In genomic region chr13:98189841-98190505, GRCh38 we compare ENCODE assay signal across 16 cellular contexts. TPM values are rescaled to one million over a fixed set of nuclear protein-coding genes. Genes with fewer than 3 reads are reported as not detected.
DNase-seq lines count a peak whose midpoint lies in the region; ATAC-seq, FAIRE-seq and TF ChIP-seq lines count a peak whose summit lies in the region.
"Had no signal": no experiment of that assay in that cellular context is flagged by ENCODE, and none has a peak within 500 bp of the region (broad histone marks: within the 10 kb centered on the region; RNA-seq: fewer than 3 reads in every experiment).

No MANE protein-coding gene starts in this region.

- POLR2A ChIA-PET in GM12878 (lab: Charles Lee), result interaction anchor here (0.6 to 1.0 kb wide), 3 partner anchors 12 to 402 kb away, joined by 3 to 6 read pairs (median 5); no protein-coding TSS in a partner anchor

- 27% methylated on average over 4 of the region's 4 CpGs for WGBS in GM12878 (ENCODE audit: insufficient coverage, insufficient replicate concordance, low lambda C conversion rate, missing lambda C conversion rate)

- H3K9me3 ChIP-seq in GM12878 (replicated peaks; ENCODE audit: control insufficient read depth, insufficient read depth, low read length), result no peaks in the 10 kb centered on the region
- H3K9me3 ChIP-seq: neutrophil had no signal

- TF ChIP-seq EP300 in GM12878 (IDR thresholded peaks at IDR 0.05; ENCODE audit: borderline replicate concordance in 1 of 2, control insufficient read depth in 1 of 2, low read depth in 2 of 2, low read length in 2 of 2), result no peak

- no TSS peak for BruUV-seq in GM12878 (replicated peaks; lab: Mats Ljungman, UMichigan)

- SMC1A ChIA-PET in GM12878 (lab: Charles Lee; ENCODE audit: uncharacterized antibody, unreplicated experiment), result interaction anchor here (0.9 to 2.2 kb wide), 7 partner anchors 9 to 112 kb away, joined by 3 to 18 read pairs (median 3); no protein-coding TSS in a partner anchor

- FAIRE-seq in GM12878 (lab: Jason Lieb, UNC), result no peak
- FAIRE-seq: GM12891 had no signal

- no peaks in the 10 kb centered on the region for H3K79me2 ChIP-seq in GM12878 (ENCODE audit: control insufficient read depth, insufficient read depth, low read length)

- CTCF ChIA-PET in GM12878 (lab: Yijun Ruan, JAX), result interaction anchor here (0.7 to 1.6 kb wide), 3 partner anchors 8 to 69 kb away, joined by 3 to 4 read pairs (median 3); no protein-coding TSS in a partner anchor

- peak; percentile 48 to 61 for ATAC-seq in left cardiac atrium
- peak; percentile 28; the same call in 1 of the 3 replicates for ATAC-seq in GM12878
- ATAC-seq in left lobe of liver, result peak; percentile 61
- ATAC-seq in GM21723 (IDR thresholded peaks at IDR 0.05; ENCODE audit: unreplicated experiment), result no peak
- ATAC-seq: HCT116 had no signal

- H3K27ac ChIP-seq in GM12878 (ENCODE audit: control insufficient read depth, insufficient read depth), result no peak overlapping the region
- H3K27ac ChIP-seq: neutrophil had no signal

- TF ChIP-seq POLR2A in GM12878 (IDR thresholded peaks at IDR 0.05; ENCODE audit: low read depth, low read length), result no peak

- TF ChIP-seq CTCF in GM12878 (IDR thresholded peaks at IDR 0.05 in 2 of 3, conservative IDR thresholded peaks at IDR 0.05 in 1 of 3; ENCODE audit: control insufficient read depth in 2 of 3, extremely low read depth in 1 of 3, insufficient read depth in 1 of 3, low read depth in 3 of 3, low read length in 3 of 3), result no peak

- no peak overlapping the region for H2AFZ ChIP-seq in GM12878 (ENCODE audit: control insufficient read depth, low read depth, low read length)

- in situ Hi-C loops in GM12878 (cut with MboI), result no loop called here

- H3K36me3 ChIP-seq in GM12878 (ENCODE audit: control insufficient read depth in 2 of 2, insufficient read depth in 2 of 2, low read length in 1 of 2), result no peaks in the 10 kb centered on the region
- H3K36me3 ChIP-seq: neutrophil had no signal

- H4K20me1 ChIP-seq in GM12878 (ENCODE audit: control insufficient read depth, insufficient read depth), result no peaks in the 10 kb centered on the region

- no peaks in the 10 kb centered on the region for H3K27me3 ChIP-seq in GM12878 (replicated peaks in 1 of 2; ENCODE audit: control insufficient read depth in 2 of 2, insufficient read depth in 2 of 2, low read length in 1 of 2)
- H3K27me3 ChIP-seq: neutrophil had no signal

- RAD21 ChIA-PET in GM12878 (lab: Charles Lee; ENCODE audit: unreplicated experiment), result interaction anchor here (1.5 to 1.6 kb wide), 2 partner anchors 12 to 25 kb away, joined by 3 to 7 read pairs; no protein-coding TSS in a partner anchor

- H3K4me2 ChIP-seq in GM12878 (ENCODE audit: control insufficient read depth, insufficient read depth), result no peak overlapping the region

- H3K4me1 ChIP-seq in GM12878 (ENCODE audit: control insufficient read depth, insufficient read depth, low read length), result no peaks in the 10 kb centered on the region

- no peak overlapping the region for H3K9ac ChIP-seq in GM12878 (ENCODE audit: control insufficient read depth, insufficient read depth, low read length)

- intact Hi-C loops in left cardiac atrium (cut with DNase I), result no loop called here
- intact Hi-C loops in cardiac septum (cut with DNase I), result no loop called here
- intact Hi-C loops in GM12878 (cut with micrococcal nuclease; ENCODE audit: unreplicated experiment), result no loop called here

- DNase-seq in left cardiac atrium (peak; percentile 40), cardiac septum (ENCODE audit: low spot score) (no peak), GM12878 (ENCODE audit: low read depth, low spot score) (no peak), left lobe of liver (ENCODE audit: low spot score) (peak; percentile 81), DMS53 (lab: John Stamatoyannopoulos, UW) (no peak), NCI-H2171 (lab: John Stamatoyannopoulos, UW) (no peak), SKM-1 (lab: John Stamatoyannopoulos, UW; ENCODE audit: unreplicated experiment) (no peak)
- DNase-seq: activated CD4-positive, alpha-beta T cell treated with anti-CD3 and anti-CD28 coated beads, Interleukin-2, amount 50 U/mL, for 1 hour; foreskin melanocyte; mesendoderm had no signal

- TF ChIP-seq RAD21 in GM12878 (IDR thresholded peaks at IDR 0.05; ENCODE audit: insufficient read depth, low read depth, low read length), result no peak

- no peak overlapping the region for H3K4me3 ChIP-seq in GM12878

TF ChIP-seq in GM12878, 131 proteins besides CTCF, POLR2A, EP300 and RAD21 (continues in another document):
- TF ChIP-seq, protein P1, sequence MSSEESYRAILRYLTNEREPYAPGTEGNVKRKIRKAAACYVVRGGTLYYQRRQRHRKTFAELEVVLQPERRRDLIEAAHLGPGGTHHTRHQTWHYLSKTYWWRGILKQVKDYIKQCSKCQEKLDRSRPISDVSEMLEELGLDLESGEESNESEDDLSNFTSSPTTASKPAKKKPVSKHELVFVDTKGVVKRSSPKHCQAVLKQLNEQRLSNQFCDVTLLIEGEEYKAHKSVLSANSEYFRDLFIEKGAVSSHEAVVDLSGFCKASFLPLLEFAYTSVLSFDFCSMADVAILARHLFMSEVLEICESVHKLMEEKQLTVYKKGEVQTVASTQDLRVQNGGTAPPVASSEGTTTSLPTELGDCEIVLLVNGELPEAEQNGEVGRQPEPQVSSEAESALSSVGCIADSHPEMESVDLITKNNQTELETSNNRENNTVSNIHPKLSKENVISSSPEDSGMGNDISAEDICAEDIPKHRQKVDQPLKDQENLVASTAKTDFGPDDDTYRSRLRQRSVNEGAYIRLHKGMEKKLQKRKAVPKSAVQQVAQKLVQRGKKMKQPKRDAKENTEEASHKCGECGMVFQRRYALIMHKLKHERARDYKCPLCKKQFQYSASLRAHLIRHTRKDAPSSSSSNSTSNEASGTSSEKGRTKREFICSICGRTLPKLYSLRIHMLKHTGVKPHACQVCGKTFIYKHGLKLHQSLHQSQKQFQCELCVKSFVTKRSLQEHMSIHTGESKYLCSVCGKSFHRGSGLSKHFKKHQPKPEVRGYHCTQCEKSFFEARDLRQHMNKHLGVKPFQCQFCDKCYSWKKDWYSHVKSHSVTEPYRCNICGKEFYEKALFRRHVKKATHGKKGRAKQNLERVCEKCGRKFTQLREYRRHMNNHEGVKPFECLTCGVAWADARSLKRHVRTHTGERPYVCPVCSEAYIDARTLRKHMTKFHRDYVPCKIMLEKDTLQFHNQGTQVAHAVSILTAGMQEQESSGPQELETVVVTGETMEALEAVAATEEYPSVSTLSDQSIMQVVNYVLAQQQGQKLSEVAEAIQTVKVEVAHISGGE (CRISPR knock-in tag; IDR thresholded peaks at IDR 0.05), result no peak
- TF ChIP-seq, protein P2, sequence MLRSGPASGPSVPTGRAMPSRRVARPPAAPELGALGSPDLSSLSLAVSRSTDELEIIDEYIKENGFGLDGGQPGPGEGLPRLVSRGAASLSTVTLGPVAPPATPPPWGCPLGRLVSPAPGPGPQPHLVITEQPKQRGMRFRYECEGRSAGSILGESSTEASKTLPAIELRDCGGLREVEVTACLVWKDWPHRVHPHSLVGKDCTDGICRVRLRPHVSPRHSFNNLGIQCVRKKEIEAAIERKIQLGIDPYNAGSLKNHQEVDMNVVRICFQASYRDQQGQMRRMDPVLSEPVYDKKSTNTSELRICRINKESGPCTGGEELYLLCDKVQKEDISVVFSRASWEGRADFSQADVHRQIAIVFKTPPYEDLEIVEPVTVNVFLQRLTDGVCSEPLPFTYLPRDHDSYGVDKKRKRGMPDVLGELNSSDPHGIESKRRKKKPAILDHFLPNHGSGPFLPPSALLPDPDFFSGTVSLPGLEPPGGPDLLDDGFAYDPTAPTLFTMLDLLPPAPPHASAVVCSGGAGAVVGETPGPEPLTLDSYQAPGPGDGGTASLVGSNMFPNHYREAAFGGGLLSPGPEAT (IDR thresholded peaks at IDR 0.05; ENCODE audit: low read depth), result no peak
- TF ChIP-seq SUPT20H (IDR thresholded peaks at IDR 0.05; ENCODE audit: borderline replicate concordance, control insufficient read depth, low read depth, low read length), result no peak
- TF ChIP-seq PAX8 (IDR thresholded peaks at IDR 0.05), result no peak

RNA-seq across cellular contexts. Expression of gene RNF113B, which starts 12.9 kb away (rescaled TPM):
- total RNA-seq in left cardiac atrium, result not detected
- total RNA-seq in cardiac septum, result not detected
- total RNA-seq in GM12878 (2013; cell fraction: nucleolus; rRNA removed), result not detected in 2 replicates
- not detected in 2 replicates for total RNA-seq in GM12878 (2014; rRNA removed)
- not detected in 2 replicates for total RNA-seq in GM12878 (2014; rRNA removed; fragmentation: Illumina TruSeq; extraction: Trizol)
- not detected in 2 replicates for total RNA-seq in GM12878 (2021)
- not detected for polyA plus RNA-seq in GM12878 (2011; ENCODE audit: low read depth)
- polyA plus RNA-seq in GM12878 (2011; rRNA removed), result not detected in 2 replicates
- not detected in 2 replicates for polyA plus RNA-seq in GM12878 (2011; cell fraction: cytosol; rRNA removed)
- not detected in 2 replicates for polyA plus RNA-seq in GM12878 (2011; cell fraction: nucleus; rRNA removed)
- polyA plus RNA-seq in GM12878 (2012), result not detected in 2 replicates
- not detected in 2 replicates for polyA plus RNA-seq in GM12878 (2014; fragmentation: Illumina TruSeq; extraction: Trizol)
- polyA plus RNA-seq in GM12878 (2014; fragmentation: Nextera tagmentation; extraction: Ambion mirVana), result not detected
- not detected in 2 replicates for polyA plus RNA-seq in GM12878 (2014; rRNA removed)
- polyA plus RNA-seq in GM12878 (2016; fragmentation: Nextera tagmentation; extraction: Ambion mirVana), result not detected
- polyA minus RNA-seq in GM12878 (2011; rRNA and poly(A)+ RNA removed), result not detected in 2 replicates
- not detected in 2 replicates for polyA minus RNA-seq in GM12878 (2011; cell fraction: cytosol; rRNA and poly(A)+ RNA removed)
- polyA minus RNA-seq in GM12878 (2011; cell fraction: nucleus; rRNA and poly(A)+ RNA removed), result not detected in 2 replicates
- not detected for total RNA-seq in left lobe of liver
- total RNA-seq: ureter had no signal
- polyA plus RNA-seq: AG04450 had no signal

RNA-seq across cellular contexts. Expression of gene FARP1, which starts 47.1 kb away (rescaled TPM):
- total RNA-seq in left cardiac atrium (10 to 100 TPM; 23.7 to 26.3 TPM), cardiac septum (71.3 TPM), GM12878 (2014; rRNA removed) (0.51 and 0.54 TPM in 2 replicates), GM12878 (2014; rRNA removed; fragmentation: Illumina TruSeq; extraction: Trizol) (0.64 and 0.76 TPM in 2 replicates), GM12878 (2021) (1.5 and 2.2 TPM in 2 replicates), left lobe of liver (78.8 TPM)
- 3.3 and 3.9 TPM in 2 replicates for total RNA-seq in GM12878 (2013; cell fraction: nucleolus; rRNA removed)
- polyA plus RNA-seq in GM12878 (2011; ENCODE audit: low read depth), result 0.88 TPM
- polyA plus RNA-seq in GM12878 (2011; rRNA removed) (6.9 and 9.1 TPM in 2 replicates), GM12878 (2014; fragmentation: Illumina TruSeq; extraction: Trizol) (0.27 and 0.78 TPM in 2 replicates), GM12878 (2014; fragmentation: Nextera tagmentation; extraction: Ambion mirVana) (under 1 TPM; 0.20 to 0.52 TPM), GM12878 (2014; rRNA removed) (0.17 and 0.23 TPM in 2 replicates), GM12878 (2016; fragmentation: Nextera tagmentation; extraction: Ambion mirVana) (under 1 TPM; 0.60 to 0.79 TPM)
- polyA plus RNA-seq in GM12878 (2011; cell fraction: cytosol; rRNA removed), result 4.2 and 5.0 TPM in 2 replicates
- 25.7 and 26.2 TPM in 2 replicates for polyA plus RNA-seq in GM12878 (2011; cell fraction: nucleus; rRNA removed)
- 1.9 and 2.2 TPM in 2 replicates for polyA plus RNA-seq in GM12878 (2012)
- 16.0 and 31.7 TPM in 2 replicates for polyA minus RNA-seq in GM12878 (2011; rRNA and poly(A)+ RNA removed)
- 5.6 and 8.3 TPM in 2 replicates for polyA minus RNA-seq in GM12878 (2011; cell fraction: cytosol; rRNA and poly(A)+ RNA removed)
- 17.2 and 26.4 TPM in 2 replicates for polyA minus RNA-seq in GM12878 (2011; cell fraction: nucleus; rRNA and poly(A)+ RNA removed)

Comparison
In these comparisons a context has a peak if more than half of its experiments do, and no peak if none do; other contexts are left out.
1. DNase-seq: peak in left cardiac atrium (single experiment) and left lobe of liver (single experiment); none in cardiac septum (single experiment), GM12878 (single experiment), DMS53 (single experiment), NCI-H2171 (single experiment) and SKM-1 (single experiment).
2. RNA of gene FARP1, which starts 47.1 kb away (total RNA-seq): 78.8 TPM in left lobe of liver (single experiment), 71.3 TPM in cardiac septum (single experiment) and 23.7 to 26.3 TPM in left cardiac atrium; 0.51 to 3.9 TPM in GM12878; every median in the first group is over 4 times any median in the second.